In the genomic region with DNA sequence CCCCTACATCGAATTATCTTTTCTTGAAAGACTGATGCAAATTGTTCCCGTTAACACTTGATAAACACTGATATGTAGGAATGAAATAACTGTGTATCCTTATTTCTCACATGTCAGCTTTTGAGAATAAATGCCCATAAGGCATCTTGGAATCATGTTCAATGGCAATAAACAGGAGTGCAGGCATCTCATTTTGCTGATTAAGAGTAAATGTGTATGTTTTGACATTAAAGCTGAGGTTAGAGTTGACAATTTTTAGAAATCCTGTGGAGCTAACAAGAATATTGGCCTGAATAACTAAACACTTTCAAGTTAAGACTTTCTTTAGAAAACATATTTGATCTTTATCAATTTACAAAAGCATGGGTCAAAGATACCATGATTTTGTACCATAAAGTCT, we compare ENCODE assay signal across 26 cellular contexts.
"Had no signal": no experiment of that assay in that cellular context is flagged by ENCODE, and none has a peak within 500 bp of the region (broad histone marks: within the 10 kb centered on the region; RNA-seq: fewer than 3 reads in every experiment).

No MANE protein-coding gene starts in this region.

- H3K27me3 ChIP-seq: dorsolateral prefrontal cortex, esophagus muscularis mucosa, esophagus squamous epithelium, foreskin keratinocyte, gastrocnemius medialis, gastroesophageal sphincter, heart left ventricle, heart right ventricle had no signal

- ATAC-seq: effector memory CD8-positive, alpha-beta T cell; esophagus mucosa; foreskin keratinocyte; gastrocnemius medialis; gastroesophageal sphincter; heart left ventricle; heart right ventricle had no signal

- H3K4me3 ChIP-seq: coronary artery, dorsolateral prefrontal cortex, esophagus muscularis mucosa, esophagus squamous epithelium, gastrocnemius medialis, gastroesophageal sphincter, heart left ventricle, heart right ventricle had no signal

- H3K27ac ChIP-seq: coronary artery, dorsolateral prefrontal cortex, epithelial cell of prostate, esophagus muscularis mucosa, esophagus squamous epithelium, foreskin keratinocyte, gastrocnemius medialis, gastroesophageal sphincter, heart left ventricle, heart right ventricle had no signal

- H3K9me3 ChIP-seq: esophagus muscularis mucosa, gastrocnemius medialis had no signal

- DNase-seq: cortex of kidney; dermis blood vessel endothelial cell; dorsolateral prefrontal cortex; effector CD4-positive, alpha-beta T cell; effector CD8-positive, alpha-beta T cell; effector memory CD4-positive, alpha-beta T cell; effector memory CD8-positive, alpha-beta T cell; endodermal cell; erythroblast; esophagus squamous epithelium; foreskin fibroblast; foreskin keratinocyte; foreskin melanocyte; gastrocnemius medialis; glutamatergic neuron; head of caudate nucleus; heart left ventricle; heart right ventricle had no signal

- H3K36me3 ChIP-seq: esophagus muscularis mucosa, esophagus squamous epithelium, gastrocnemius medialis, gastroesophageal sphincter, heart left ventricle, heart right ventricle had no signal

- FAIRE-seq: endometrium, endothelial cell of umbilical vein, frontal cortex had no signal

- H3K4me1 ChIP-seq: esophagus muscularis mucosa, esophagus squamous epithelium, foreskin keratinocyte, gastrocnemius medialis, gastroesophageal sphincter, heart left ventricle, heart right ventricle had no signal
